ENCODE assay signal across 17 cellular contexts in the genomic region with DNA sequence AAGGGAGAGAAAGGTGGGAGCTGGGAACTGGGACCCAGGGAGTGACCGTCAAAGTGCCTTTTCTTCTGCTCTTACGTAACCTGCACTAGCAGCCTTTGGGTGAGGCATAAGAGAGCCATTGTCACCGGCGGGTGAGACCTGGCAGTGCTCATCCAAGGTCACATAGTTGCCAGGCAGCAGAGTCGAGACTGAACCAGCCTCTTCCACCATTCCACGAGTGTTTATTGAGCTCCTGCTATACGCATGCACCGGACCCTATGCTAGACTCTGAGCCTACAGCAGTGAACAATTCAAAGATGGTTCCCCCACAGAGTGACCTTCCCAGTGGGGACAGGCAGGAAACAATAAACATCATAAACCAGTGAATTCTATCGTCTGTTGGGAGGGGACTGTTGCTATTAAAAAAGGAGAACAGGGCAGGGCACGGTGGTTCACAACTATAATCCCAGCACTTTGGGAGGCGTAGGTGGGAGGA. TPM values are rescaled to one million over a fixed set of nuclear protein-coding genes. Genes with fewer than 3 reads are reported as not detected.
DNase-seq lines count a peak whose midpoint lies in the region; ATAC-seq and TF ChIP-seq lines count a peak whose summit lies in the region.
"Had no signal": no experiment of that assay in that cellular context is flagged by ENCODE, and none has a peak within 500 bp of the region (broad histone marks: within the 10 kb centered on the region; RNA-seq: fewer than 3 reads in every experiment).

No MANE protein-coding gene starts in this region.

- H4K8ac ChIP-seq in neuronal stem cell (ENCODE audit: low read depth, low read length), result peak overlapping the region; percentile 17

- no peaks in the 10 kb centered on the region for H4K20me1 ChIP-seq in PC-9 (ENCODE audit: insufficient read depth)

- H3K27me3 ChIP-seq in PC-9 (ENCODE audit: insufficient read depth, low read depth), result no peaks in the 10 kb centered on the region
- no peaks in the 10 kb centered on the region for H3K27me3 ChIP-seq in esophagus squamous epithelium
- no peaks in the 10 kb centered on the region for H3K27me3 ChIP-seq in neuronal stem cell (ENCODE audit: control insufficient read depth in 3 of 3, insufficient read depth in 3 of 3, low read depth in 1 of 3, low read length in 3 of 3)
- H3K27me3 ChIP-seq in effector memory CD4-positive, alpha-beta T cell (replicated peaks; ENCODE audit: control insufficient read depth, insufficient read depth, low read length, poor library complexity, severe bottlenecking), result no peaks in the 10 kb centered on the region

- no peaks in the 10 kb centered on the region for H3K79me2 ChIP-seq in PC-9 (ENCODE audit: low read depth)

- intact Hi-C loops in PC-9 (cut with micrococcal nuclease; ENCODE audit: unreplicated experiment), result no loop called here
- intact Hi-C loops in esophagus squamous epithelium (cut with DNase I), result no loop called here

- no peaks in the 10 kb centered on the region for H3K9me2 ChIP-seq in PC-9 (ENCODE audit: insufficient read depth)

- no peak overlapping the region for H2BK120ac ChIP-seq in neuronal stem cell (ENCODE audit: low read depth, low read length)

- no peaks in the 10 kb centered on the region for H3K9me3 Mint-ChIP-seq in endothelial cell (ENCODE audit: unreplicated experiment)
- H3K9me3 Mint-ChIP-seq: activated T-cell treated with anti-CD3 and anti-CD28 coated beads, Interleukin-2, amount 50 U/mL, for 72 hours; stimulated activated naive CD8-positive, alpha-beta T cell treated with anti-CD3 and anti-CD28 coated beads, Interleukin-15, amount 100 ng/mL, for 72 hours had no signal

- no peak overlapping the region for H3K14ac ChIP-seq in neuronal stem cell (ENCODE audit: low read length)

- H3K23ac ChIP-seq in neuronal stem cell (ENCODE audit: low read depth, low read length, poor library complexity), result no peak overlapping the region

- no peak overlapping the region for H4K91ac ChIP-seq in neuronal stem cell (ENCODE audit: low read depth, low read length, poor library complexity)

- DNase-seq in HT-29 (ENCODE audit: low spot score) (peak; percentile 87), PC-9 (peak in 1 of 2 experiments; percentile 48), esophagus squamous epithelium (lab: John Stamatoyannopoulos, UW) (no peak), neuronal stem cell (ENCODE audit: low spot score) (no peak), endothelial cell (ENCODE audit: low spot score) (no peak)
- DNase-seq in effector memory CD4-positive, alpha-beta T cell, result no peak
- DNase-seq: activated CD4-positive, alpha-beta T cell treated with anti-CD3 and anti-CD28 coated beads, Interleukin-2, amount 50 U/mL, for 48 hours; activated T-cell treated with anti-CD3 and anti-CD28 coated beads, Interleukin-2, amount 50 U/mL, for 72 hours; cerebellar nuclear complex; HCEC 1CT; islet precursor cell; NCI-H1436 treated with DMSO at 0.1 percent for 48 hours; NCI-H510A; stimulated activated naive CD8-positive, alpha-beta T cell treated with anti-CD3 and anti-CD28 coated beads, Interleukin-15, amount 100 ng/mL, for 72 hours had no signal

- TF ChIP-seq CTCF in PC-9 (conservative IDR thresholded peaks at IDR 0.05) (no peak), esophagus squamous epithelium (IDR thresholded peaks at IDR 0.05) (no peak), endothelial cell (IDR thresholded peaks at IDR 0.05; ENCODE audit: unreplicated experiment) (no peak)

- no peak overlapping the region for H3K27ac Mint-ChIP-seq in endothelial cell (ENCODE audit: unreplicated experiment)
- H3K27ac Mint-ChIP-seq: activated T-cell treated with anti-CD3 and anti-CD28 coated beads, Interleukin-2, amount 50 U/mL, for 72 hours had no signal

- no peaks in the 10 kb centered on the region for H3K4me1 Mint-ChIP-seq in endothelial cell (ENCODE audit: unreplicated experiment)

- H3K36me3 Mint-ChIP-seq in endothelial cell (ENCODE audit: low read depth, unreplicated experiment), result no peaks in the 10 kb centered on the region

- H3K4me1 ChIP-seq in PC-9 (replicated peaks; ENCODE audit: insufficient read depth) (peaks cover 18% of the 10 kb centered on the region), esophagus squamous epithelium (peaks cover 6 to 67% (median 17%) of the 10 kb centered on the region in 3 donors), neuronal stem cell (ENCODE audit: control insufficient read depth in 2 of 2, insufficient read depth in 1 of 2, low read depth in 1 of 2, low read length in 2 of 2) (peaks cover 0 to 2% of the 10 kb centered on the region in 2 donors)
- H3K4me1 ChIP-seq in effector memory CD4-positive, alpha-beta T cell (ENCODE audit: control insufficient read depth, insufficient read depth, low read length, poor library complexity, severe bottlenecking), result no peaks in the 10 kb centered on the region

- H3K4me2 ChIP-seq in PC-9, result peak overlapping the region; percentile 35; the same call in 1 of the 2 replicates
- H3K4me2 ChIP-seq in neuronal stem cell (ENCODE audit: insufficient read depth, low read length, poor library complexity, severe bottlenecking), result no peak overlapping the region

- H3K9me3 ChIP-seq in PC-9 (ENCODE audit: insufficient read depth, low read depth), result no peaks in the 10 kb centered on the region
- no peaks in the 10 kb centered on the region for H3K9me3 ChIP-seq in esophagus squamous epithelium
- H3K9me3 ChIP-seq in neuronal stem cell (replicated peaks in 1 of 2; ENCODE audit: control insufficient read depth in 2 of 2, insufficient read depth in 1 of 2, low read depth in 1 of 2, low read length in 2 of 2), result no peaks in the 10 kb centered on the region
- no peaks in the 10 kb centered on the region for H3K9me3 ChIP-seq in effector memory CD4-positive, alpha-beta T cell (ENCODE audit: control insufficient read depth, low read length)

- POLR2A ChIA-PET in PC-9 (lab: Charles Lee; ENCODE audit: unreplicated experiment), result interaction anchor here (0.6 kb wide), 1 partner anchor 64 kb away, joined by 29 read pairs; no protein-coding TSS in a partner anchor

- ATAC-seq in GM21360 (IDR thresholded peaks at IDR 0.05; ENCODE audit: unreplicated experiment) (no peak), HG02870 (IDR thresholded peaks at IDR 0.05; ENCODE audit: unreplicated experiment) (no peak)
- ATAC-seq: activated T-cell treated with anti-CD3 and anti-CD28 coated beads, Interleukin-2, amount 50 U/mL, for 72 hours; stimulated activated naive CD8-positive, alpha-beta T cell treated with anti-CD3 and anti-CD28 coated beads, Interleukin-15, amount 100 ng/mL, for 72 hours had no signal

- H3K4me3 ChIP-seq in PC-9 (no peak overlapping the region), esophagus squamous epithelium (no peak overlapping the region), neuronal stem cell (ENCODE audit: low read length in 2 of 2) (no peak overlapping the region)
- no peak overlapping the region for H3K4me3 ChIP-seq in effector memory CD4-positive, alpha-beta T cell (ENCODE audit: insufficient read depth, low read depth, low read length, poor library complexity, severe bottlenecking)
- H3K4me3 ChIP-seq: SK-N-MC had no signal

- H3K79me1 ChIP-seq in neuronal stem cell (ENCODE audit: low read depth, low read length), result no peaks in the 10 kb centered on the region

- no TSS peak for BruUV-seq in PC-9 (replicated peaks; lab: Mats Ljungman, UMichigan)

- H3K4ac ChIP-seq in neuronal stem cell (ENCODE audit: low read length), result no peak overlapping the region

- peaks cover 33% of the 10 kb centered on the region; the same call in 1 of the 2 replicates for H3F3A ChIP-seq in PC-9 (ENCODE audit: insufficient read depth, low read depth)

- H3K27ac ChIP-seq in PC-9 (no peak overlapping the region), esophagus squamous epithelium (peak overlapping the region; percentile 71 to 90 (median 82)), neuronal stem cell (replicated peaks; ENCODE audit: low read length) (no peak overlapping the region)
- H3K27ac ChIP-seq in effector memory CD4-positive, alpha-beta T cell (ENCODE audit: insufficient read depth, low read length, poor library complexity, severe bottlenecking), result no peak overlapping the region
- H3K27ac ChIP-seq: SK-N-MC had no signal

- CTCF ChIA-PET in PC-9 (lab: Charles Lee), result interaction anchor here (0.6 to 0.7 kb wide), 4 partner anchors 74 to 488 kb away, joined by 3 to 18 read pairs (median 8); no protein-coding TSS in a partner anchor

- no peak overlapping the region for H2AFZ ChIP-seq in PC-9
- H2AFZ ChIP-seq in neuronal stem cell (ENCODE audit: low read length), result no peak overlapping the region

- no peak overlapping the region for H3K4me3 Mint-ChIP-seq in endothelial cell (ENCODE audit: unreplicated experiment)
- H3K4me3 Mint-ChIP-seq: activated T-cell treated with anti-CD3 and anti-CD28 coated beads, Interleukin-2, amount 50 U/mL, for 72 hours; stimulated activated naive CD8-positive, alpha-beta T cell treated with anti-CD3 and anti-CD28 coated beads, Interleukin-15, amount 100 ng/mL, for 72 hours had no signal

- H3K36me3 ChIP-seq in PC-9 (ENCODE audit: low read depth), result no peaks in the 10 kb centered on the region
- no peaks in the 10 kb centered on the region for H3K36me3 ChIP-seq in esophagus squamous epithelium
- H3K36me3 ChIP-seq in neuronal stem cell (replicated peaks in 1 of 2; ENCODE audit: control insufficient read depth in 2 of 2, insufficient read depth in 2 of 2, low read length in 2 of 2), result no peaks in the 10 kb centered on the region
- no peaks in the 10 kb centered on the region for H3K36me3 ChIP-seq in effector memory CD4-positive, alpha-beta T cell (ENCODE audit: control insufficient read depth, insufficient read depth, low read length)

- no peak for TF ChIP-seq POLR2A in esophagus squamous epithelium (IDR thresholded peaks at IDR 0.05)

- H2AK5ac ChIP-seq in neuronal stem cell (ENCODE audit: low read depth, low read length), result no peak overlapping the region

- no peak overlapping the region for H2BK5ac ChIP-seq in neuronal stem cell (ENCODE audit: low read length)

- 39 to 52% methylated on average over 7 to 9 of the region's 11 CpGs for WGBS in esophagus squamous epithelium, 2 donors
- WGBS in neuronal stem cell (ENCODE audit: extremely low coverage in 2 of 2, insufficient read length in 2 of 2, insufficient replicate concordance in 1 of 2), 2 donors, result no CpG with 5 or more reads among the region's 11 CpGs

- H3K9ac ChIP-seq in neuronal stem cell (ENCODE audit: low read depth, low read length, poor library complexity), result no peak overlapping the region

- no peak overlapping the region for H2BK15ac ChIP-seq in neuronal stem cell (ENCODE audit: low read length)

- H3K27me3 Mint-ChIP-seq in endothelial cell (ENCODE audit: unreplicated experiment), result peaks cover 4% of the 10 kb centered on the region
- H3K27me3 Mint-ChIP-seq: stimulated activated naive CD8-positive, alpha-beta T cell treated with anti-CD3 and anti-CD28 coated beads, Interleukin-15, amount 100 ng/mL, for 72 hours had no signal

- no peak overlapping the region for H3K18ac ChIP-seq in neuronal stem cell (ENCODE audit: low read length)

- H2BK12ac ChIP-seq in neuronal stem cell (ENCODE audit: low read length), result no peak overlapping the region

RNA-seq across cellular contexts. Expression of a gene that starts 18.6 kb away (rescaled TPM):
- 229 and 268 TPM in 2 replicates for total RNA-seq in HT-29 (2014; rRNA removed; shearing (Covaris generic))
- 93.3 and 131 TPM in 2 replicates for total RNA-seq in PC-9 (2021)
- 10 to 100 TPM; 60.1 to 86.4 (median 69.7) TPM for total RNA-seq in esophagus squamous epithelium
- 94.3 TPM for polyA plus RNA-seq in neuronal stem cell (2013, experiment 1 of 2)
- 93.2 TPM for polyA plus RNA-seq in neuronal stem cell (2013, experiment 2 of 2)
- total RNA-seq in endothelial cell (ENCODE audit: unreplicated experiment), result 111 TPM

RNA-seq across cellular contexts. Expression of a gene that starts 19.0 kb away (rescaled TPM):
- 30.7 and 30.8 TPM in 2 replicates for total RNA-seq in HT-29 (2014; rRNA removed; shearing (Covaris generic))
- total RNA-seq in PC-9 (2021) (7.6 and 10.6 TPM in 2 replicates), esophagus squamous epithelium (10 to 100 TPM in 1 of 4 donors, 1 to 10 TPM in 3; 5.6 to 12.6 (median 9.3) TPM), endothelial cell (ENCODE audit: unreplicated experiment) (22.7 TPM)
- 16.8 TPM for polyA plus RNA-seq in neuronal stem cell (2013, experiment 1 of 2)
- 16.0 TPM for polyA plus RNA-seq in neuronal stem cell (2013, experiment 2 of 2)

RNA-seq across cellular contexts. Expression of a gene that starts 23.5 kb away (rescaled TPM):
- total RNA-seq in HT-29 (2014; rRNA removed; shearing (Covaris generic)), result 772 and 790 TPM in 2 replicates
- total RNA-seq in PC-9 (2021), result 218 and 264 TPM in 2 replicates
- total RNA-seq in esophagus squamous epithelium, result 100 to 1,000 TPM in 3 of 4 donors, 10 to 100 TPM in 1; 97.3 to 156 (median 114) TPM
- 54.5 TPM for polyA plus RNA-seq in neuronal stem cell (2013, experiment 1 of 2)
- 53.6 TPM for polyA plus RNA-seq in neuronal stem cell (2013, experiment 2 of 2)
- 62.6 TPM for total RNA-seq in endothelial cell (ENCODE audit: unreplicated experiment)

RNA-seq across cellular contexts. Expression of a gene that starts 47.9 kb away (rescaled TPM):
- 76.0 and 83.3 TPM in 2 replicates for total RNA-seq in HT-29 (2014; rRNA removed; shearing (Covaris generic))
- total RNA-seq in PC-9 (2021) (88.5 and 97.8 TPM in 2 replicates), esophagus squamous epithelium (10 to 100 TPM; 28.8 to 54.2 (median 31.8) TPM), endothelial cell (ENCODE audit: unreplicated experiment) (132 TPM)
- polyA plus RNA-seq in neuronal stem cell (2013, experiment 1 of 2), result 37.2 TPM
- 37.3 TPM for polyA plus RNA-seq in neuronal stem cell (2013, experiment 2 of 2)

Comparison
In these comparisons a context has a peak if more than half of its experiments do, and no peak if none do; other contexts are left out.
1. H3K27ac ChIP-seq: peak in esophagus squamous epithelium (4 of 4); none in PC-9 (single experiment), neuronal stem cell (single experiment) and effector memory CD4-positive, alpha-beta T cell (single experiment).